Comparison of ENCODE assay signal across 10 cellular contexts in the genomic region with DNA sequence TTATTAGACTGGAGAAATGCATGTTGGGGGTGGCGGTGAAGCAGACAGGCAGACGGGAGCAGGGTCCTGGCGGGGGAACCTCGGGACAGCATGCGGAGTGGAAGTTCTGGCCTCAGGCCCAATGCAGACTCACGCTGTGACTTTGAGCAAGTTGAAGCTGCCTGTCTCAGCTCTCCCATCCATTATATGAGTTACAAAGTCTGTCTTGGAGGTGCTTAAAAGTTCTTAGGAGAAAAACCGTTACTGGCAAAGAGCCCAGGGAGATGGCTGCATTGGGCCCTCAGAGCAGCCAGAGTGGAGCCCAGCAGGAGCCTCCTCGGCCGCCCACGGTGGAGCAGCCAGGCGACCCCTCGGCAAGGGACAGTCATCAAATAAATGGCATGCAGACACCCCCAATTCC.
DNase-seq lines count a peak whose midpoint lies in the region; TF ChIP-seq lines count a peak whose summit lies in the region.
"Had no signal": no experiment of that assay in that cellular context is flagged by ENCODE, and none has a peak within 500 bp of the region (broad histone marks: within the 10 kb centered on the region; RNA-seq: fewer than 3 reads in every experiment).

No MANE protein-coding gene starts in this region.

- H3K36me3 ChIP-seq in mesenchymal stem cell (ENCODE audit: control insufficient read depth in 1 of 2, insufficient read depth in 2 of 2, low read depth in 1 of 2, low read length in 2 of 2) (no peaks in the 10 kb centered on the region), testis (ENCODE audit: low read depth, missing control alignments) (no peaks in the 10 kb centered on the region)

- H3K4me1 ChIP-seq in mesenchymal stem cell (ENCODE audit: control insufficient read depth, insufficient read depth, low read depth, low read length) (peaks cover 11% of the 10 kb centered on the region), testis (peaks cover 15% of the 10 kb centered on the region)

- H3K4me3 ChIP-seq in mesenchymal stem cell (ENCODE audit: insufficient read depth in 1 of 2, low read depth in 1 of 2, low read length in 2 of 2) (peak overlapping the region in 1 of 2 experiments; percentile 21), testis (no peak overlapping the region)

- H2BK12ac ChIP-seq in mesenchymal stem cell (ENCODE audit: low read length in 2 of 2): peak overlapping the region in 1 of 2 experiments; percentile 69

- no peak overlapping the region for H2BK120ac ChIP-seq in mesenchymal stem cell (ENCODE audit: low read depth, low read length)

- TF ChIP-seq CTCF in testis (IDR thresholded peaks at IDR 0.05): no peak

- no peak overlapping the region for H2BK15ac ChIP-seq in mesenchymal stem cell (ENCODE audit: low read depth, poor library complexity, severe bottlenecking)

- peak overlapping the region; percentile 33 for H2BK5ac ChIP-seq in mesenchymal stem cell (ENCODE audit: low read depth, low read length, poor library complexity, severe bottlenecking)

- H3K79me1 ChIP-seq in mesenchymal stem cell (replicated peaks; ENCODE audit: low read length, poor library complexity, severe bottlenecking): no peaks in the 10 kb centered on the region

- H3K4ac ChIP-seq in mesenchymal stem cell (ENCODE audit: low read depth in 1 of 2, low read length in 2 of 2): peak overlapping the region in 1 of 2 experiments; percentile 24

- intact Hi-C loops in testis (cut with DNase I; ENCODE audit: low total_unique reads): no loop called here

- 79% methylated on average over 11 of the region's 12 CpGs for WGBS in mesenchymal stem cell
- WGBS in testis, 2 donors: 47 to 48% methylated on average over 11 to 12 of the region's 12 CpGs

- H2AK5ac ChIP-seq in mesenchymal stem cell (ENCODE audit: low read length, severe bottlenecking): peak overlapping the region; percentile 83

- H3K23ac ChIP-seq in mesenchymal stem cell (ENCODE audit: low read length in 2 of 2): no peak overlapping the region

- peak overlapping the region; percentile 64 for H3K9ac ChIP-seq in mesenchymal stem cell (ENCODE audit: low read length)

- no peak overlapping the region for H3K4me2 ChIP-seq in mesenchymal stem cell (ENCODE audit: low read length, poor library complexity, severe bottlenecking)

- H3K9me3 ChIP-seq in mesenchymal stem cell (ENCODE audit: control insufficient read depth, low read length) (no peaks in the 10 kb centered on the region), testis (no peaks in the 10 kb centered on the region)

- H4K8ac ChIP-seq in mesenchymal stem cell (ENCODE audit: low read length): peak overlapping the region; percentile 45

- H3K14ac ChIP-seq in mesenchymal stem cell (ENCODE audit: low read length in 2 of 2): no peak overlapping the region

- peak overlapping the region; percentile 91 for H3K27ac ChIP-seq in mesenchymal stem cell (ENCODE audit: low read length, poor library complexity, severe bottlenecking)
- no peak overlapping the region for H3K27ac ChIP-seq in testis

- H2AFZ ChIP-seq in mesenchymal stem cell (ENCODE audit: low read depth, low read length): no peak overlapping the region

- H3K27me3 ChIP-seq in mesenchymal stem cell (ENCODE audit: control insufficient read depth in 1 of 2, insufficient read depth in 1 of 2, low read length in 2 of 2) (no peaks in the 10 kb centered on the region), testis (no peaks in the 10 kb centered on the region)

- no peak overlapping the region for H4K91ac ChIP-seq in mesenchymal stem cell (ENCODE audit: low read length)

- no peak for TF ChIP-seq POLR2A in testis (IDR thresholded peaks at IDR 0.05)

- DNase-seq in HCEC 1CT (peak; percentile 27), cerebellum (ENCODE audit: low spot score) (peak; percentile 23), mesenchymal stem cell (peak; percentile 26), testis (peak; percentile 23), NCI-H1092 (lab: John Stamatoyannopoulos, UW) (no peak), SW480 (ENCODE audit: low spot score) (no peak), NCI-H187 treated with DMSO at 0.1 percent for 48 hours (lab: John Stamatoyannopoulos, UW) (no peak)
- no peak for DNase-seq in effector CD4-positive, alpha-beta T cell
- DNase-seq: activated CD4-positive, alpha-beta T cell treated with anti-CD3 and anti-CD28 coated beads for 36 hours; amniotic stem cell had no signal

- no peak overlapping the region for H3K18ac ChIP-seq in mesenchymal stem cell (ENCODE audit: low read depth in 1 of 2, low read length in 2 of 2)

Comparison
In these comparisons a context has a peak if more than half of its experiments do, and no peak if none do; other contexts are left out.
1. DNase-seq: peak in HCEC 1CT (single experiment), cerebellum (single experiment), mesenchymal stem cell (single experiment) and testis (single experiment); none in NCI-H1092 (single experiment), effector CD4-positive, alpha-beta T cell (single experiment), SW480 (single experiment) and NCI-H187 treated with DMSO at 0.1 percent for 48 hours (single experiment).